Comparison of ENCODE assay signal across 8 cellular contexts in genomic region chr3:25820372-25820771, GRCh38. TPM values are rescaled to one million over a fixed set of nuclear protein-coding genes. Genes with fewer than 3 reads are reported as not detected.
DNase-seq lines count a peak whose midpoint lies in the region; ATAC-seq and TF ChIP-seq lines count a peak whose summit lies in the region.

No MANE protein-coding gene starts in this region.

- H3K4me1 Mint-ChIP-seq in osteocyte (ENCODE audit: unreplicated experiment), result peaks cover 3% of the 10 kb centered on the region

- H3K27me3 Mint-ChIP-seq in osteocyte (ENCODE audit: unreplicated experiment), result peaks cover 16% of the 10 kb centered on the region

- TF ChIP-seq CTCF in osteocyte (IDR thresholded peaks at IDR 0.05), result no peak

- H3K27ac Mint-ChIP-seq in osteocyte (ENCODE audit: unreplicated experiment), result no peak overlapping the region

- H3K36me3 Mint-ChIP-seq in osteocyte (ENCODE audit: unreplicated experiment), result no peaks in the 10 kb centered on the region

- H3K9me3 Mint-ChIP-seq in osteocyte (ENCODE audit: unreplicated experiment), result no peaks in the 10 kb centered on the region

- H3K4me3 Mint-ChIP-seq in osteocyte (ENCODE audit: unreplicated experiment), result no peak overlapping the region

- peak; percentile 82 for DNase-seq in AG08396 (ENCODE audit: low spot score)
- peak; percentile 91 for DNase-seq in amniotic epithelial cell (ENCODE audit: low read depth)
- peak; percentile 99 for DNase-seq in iris pigment epithelial cell (ENCODE audit: low read depth)
- DNase-seq in NCI-H2196 (lab: John Stamatoyannopoulos, UW; ENCODE audit: unreplicated experiment), result no peak
- no peak for DNase-seq in osteocyte (ENCODE audit: extremely low spot score, unreplicated experiment)
- no peak for DNase-seq in NCI-H2081 treated with DMSO at 0.1 percent for 48 hours (lab: John Stamatoyannopoulos, UW)

- ATAC-seq in HG02759 (IDR thresholded peaks at IDR 0.05; ENCODE audit: unreplicated experiment) (peak; percentile 41), GM21786 (IDR thresholded peaks at IDR 0.05; ENCODE audit: unreplicated experiment) (no peak)

RNA-seq across cellular contexts. Expression of gene OXSM, which starts 30.5 kb away (rescaled TPM):
- total RNA-seq in osteocyte, result 7.7 and 8.3 TPM in 2 replicates

RNA-seq across cellular contexts. Expression of gene NGLY1, which starts 37.1 kb away (rescaled TPM):
- total RNA-seq in osteocyte, result 28.9 and 29.6 TPM in 2 replicates

Comparison
In these comparisons a context has a peak if more than half of its experiments do, and no peak if none do; other contexts are left out.
1. DNase-seq: peak in AG08396 (single experiment), amniotic epithelial cell (single experiment) and iris pigment epithelial cell (single experiment); none in NCI-H2196 (single experiment), osteocyte (single experiment) and NCI-H2081 treated with DMSO at 0.1 percent for 48 hours (single experiment).